Comparison of ENCODE assay signal across 1 cellular context in genomic region chr6:1668456-1668855, GRCh38. TPM values are rescaled to one million over a fixed set of nuclear protein-coding genes. Genes with fewer than 3 reads are reported as not detected.
"Had no signal": no experiment of that assay in that cellular context is flagged by ENCODE, and none has a peak within 500 bp of the region (broad histone marks: within the 10 kb centered on the region; RNA-seq: fewer than 3 reads in every experiment).

No MANE protein-coding gene starts in this region.

RNA-seq across cellular contexts. Expression of gene FOXC1, which starts 58.7 kb away (rescaled TPM):
- total RNA-seq: K562 had no signal
